Comparison of ENCODE assay signal across 9 cellular contexts in the genomic region with DNA sequence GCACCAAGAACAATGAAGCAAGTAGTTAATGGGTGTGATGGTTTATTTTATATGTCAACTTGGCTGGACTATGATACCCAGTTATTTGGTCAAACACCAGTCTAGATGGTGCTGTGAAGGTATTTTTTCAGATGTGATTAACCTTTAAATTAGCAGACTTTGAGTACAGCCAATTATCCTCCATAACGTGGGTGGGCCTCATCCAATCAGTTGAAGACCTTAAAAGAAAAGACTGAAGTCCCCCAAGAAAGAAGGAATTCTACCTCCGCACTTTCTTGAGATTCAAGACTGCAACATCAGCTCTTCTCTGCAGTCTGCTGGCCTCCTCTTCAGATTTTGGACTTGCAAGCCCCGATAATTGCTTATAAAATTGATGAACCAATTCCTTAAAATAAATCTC. TPM values are rescaled to one million over a fixed set of nuclear protein-coding genes. Genes with fewer than 3 reads are reported as not detected.
"Had no signal": no experiment of that assay in that cellular context is flagged by ENCODE, and none has a peak within 500 bp of the region (broad histone marks: within the 10 kb centered on the region; RNA-seq: fewer than 3 reads in every experiment).

No MANE protein-coding gene starts in this region.

- DNase-seq: GDM1, GF-D8 had no signal

- H3K4me3 ChIP-seq: GM12878 had no signal

- ATAC-seq: GM12878 had no signal

- FAIRE-seq: G401.6, GM12878, GM12891, GM12892, GM18507, GM19239 had no signal

RNA-seq across cellular contexts. Expression of gene CD163L1, which starts 47.5 kb away (rescaled TPM):
- total RNA-seq: G401 had no signal
